1 cellular context compared by ENCODE assay signal in the genomic region with DNA sequence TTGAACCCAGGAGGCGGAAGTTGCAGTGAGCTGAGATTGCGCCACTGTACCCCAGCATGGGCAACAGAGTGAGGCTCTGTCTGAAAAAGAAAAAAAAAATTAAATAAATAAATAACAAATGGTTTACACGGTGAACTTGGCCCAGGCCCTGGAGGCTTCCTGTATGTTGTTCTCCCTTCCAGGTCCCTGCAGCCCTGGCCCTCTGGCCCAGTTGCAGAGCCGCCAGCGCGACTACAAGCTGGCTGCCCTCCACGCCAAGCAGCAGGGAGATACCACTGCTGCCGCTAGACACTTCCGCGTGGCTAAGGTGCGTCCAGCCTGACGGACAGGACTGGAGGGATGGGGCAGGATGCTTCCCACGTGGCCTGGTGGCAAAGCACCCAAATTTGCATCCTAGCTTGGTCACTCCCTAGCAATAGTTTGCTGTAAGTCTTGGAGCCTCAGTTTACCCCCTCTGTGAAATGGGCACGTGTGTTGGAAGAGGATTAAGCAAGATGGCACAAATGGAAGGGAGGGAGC.
TF ChIP-seq lines count a peak whose summit lies in the region.

No MANE protein-coding gene starts in this region.

TF ChIP-seq in H1, 55 proteins besides CTCF, POLR2A, EP300 and RAD21:
- TF ChIP-seq SRF (IDR thresholded peaks at IDR 0.05; ENCODE audit: low read depth, low read length) (no peak), KDM1A (IDR thresholded peaks at IDR 0.05; ENCODE audit: borderline replicate concordance, low read length) (peak; percentile 30; the same call in 1 of the 2 replicates)
